Comparison of ENCODE assay signal across 10 cellular contexts in the genomic region with DNA sequence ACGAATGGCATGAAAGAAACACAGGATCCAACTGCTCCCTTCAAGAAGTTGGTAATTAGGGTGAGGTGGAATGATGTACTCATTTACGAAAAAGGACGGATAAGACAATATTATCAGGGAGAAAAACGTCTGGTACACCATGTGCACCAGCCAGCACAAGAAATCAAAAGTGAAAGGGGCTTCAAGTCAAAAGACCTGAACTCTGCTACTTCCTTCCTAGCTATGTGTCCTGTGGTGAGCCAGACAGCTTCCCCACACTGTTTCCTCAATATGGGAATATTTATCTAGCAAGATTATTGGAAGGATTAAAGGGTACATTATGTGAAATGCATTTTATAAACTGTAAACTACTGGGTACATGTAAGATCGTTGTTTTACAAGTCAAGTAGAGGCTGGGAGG. TPM values are rescaled to one million over a fixed set of nuclear protein-coding genes. Genes with fewer than 3 reads are reported as not detected.
DNase-seq lines count a peak whose midpoint lies in the region; ATAC-seq and TF ChIP-seq lines count a peak whose summit lies in the region.
"Had no signal": no experiment of that assay in that cellular context is flagged by ENCODE, and none has a peak within 500 bp of the region (broad histone marks: within the 10 kb centered on the region; RNA-seq: fewer than 3 reads in every experiment).

No MANE protein-coding gene starts in this region.

- peaks cover 7% of the 10 kb centered on the region for H3K9me1 ChIP-seq in IMR-90 (ENCODE audit: insufficient read depth, low read length)

- peak overlapping the region; percentile 77 for H4K5ac ChIP-seq in IMR-90 (ENCODE audit: low read depth, low read length)

- in situ Hi-C loops in IMR-90 (cut with MboI; ENCODE audit: low sequenced_read_pairs), result no loop called here

- peak overlapping the region; percentile 64 for H3K27ac ChIP-seq in CD4-positive, alpha-beta memory T cell (ENCODE audit: low read depth, low read length)
- H3K27ac ChIP-seq in IMR-90 (ENCODE audit: insufficient read depth, low read length), result no peak overlapping the region
- no peak overlapping the region for H3K27ac ChIP-seq in OCI-LY7 (ENCODE audit: low read depth, low read length, poor library complexity, severe bottlenecking)

- TF ChIP-seq CTCF in IMR-90 (conservative IDR thresholded peaks at IDR 0.05; ENCODE audit: low read depth, low read length) (no peak), fibroblast of villous mesenchyme (IDR thresholded peaks at IDR 0.05; ENCODE audit: insufficient read depth, low read depth, low read length) (no peak), OCI-LY7 (conservative IDR thresholded peaks at IDR 0.05; ENCODE audit: low read length) (no peak)

- H3K9ac ChIP-seq in IMR-90 (ENCODE audit: low read depth, low read length), result no peak overlapping the region

- BruUV-seq in IMR-90 (replicated peaks; lab: Mats Ljungman, UMichigan) (no TSS peak), OCI-LY7 (replicated peaks; lab: Mats Ljungman, UMichigan) (no TSS peak)

- H2BK5ac ChIP-seq in IMR-90 (ENCODE audit: low read depth, low read length, poor library complexity, severe bottlenecking), result no peak overlapping the region

- peaks cover 21 to 32% of the 10 kb centered on the region in 2 experiments for H3K79me1 ChIP-seq in IMR-90 (ENCODE audit: low read depth in 1 of 2, low read length in 2 of 2)

- WGBS in IMR-90 (ENCODE audit: extremely low coverage in 2 of 2, insufficient read length in 1 of 2), 2 experiments, result no CpG with 5 or more reads among the region's 5 CpGs

- H3K4me1 ChIP-seq in CD4-positive, alpha-beta memory T cell (ENCODE audit: insufficient read depth, low read length), result peaks cover 66% of the 10 kb centered on the region
- H3K4me1 ChIP-seq in IMR-90 (ENCODE audit: control insufficient read depth, insufficient read depth, low read length) (peaks cover 25% of the 10 kb centered on the region), OCI-LY7 (ENCODE audit: insufficient read depth, low read length, poor library complexity, severe bottlenecking) (no peaks in the 10 kb centered on the region)

- peak overlapping the region; percentile 20; the same call in 1 of the 2 replicates for H2BK120ac ChIP-seq in IMR-90 (ENCODE audit: low read depth, low read length)

- intact Hi-C loops in CD4-positive, alpha-beta memory T cell (cut with micrococcal nuclease), result loop anchor here (1.0 to 5.0 kb wide), 3 partner anchors 12 to 38 kb away; no protein-coding TSS in a partner anchor
- intact Hi-C loops in IMR-90 (cut with micrococcal nuclease), result loop anchor here (5.0 kb wide), 1 partner anchor 33 kb away; no protein-coding TSS in a partner anchor
- intact Hi-C loops in OCI-LY7 (cut with micrococcal nuclease; ENCODE audit: unreplicated experiment), result no loop called here

- no peak overlapping the region for H2AFZ ChIP-seq in IMR-90 (replicated peaks; ENCODE audit: low read length, poor library complexity)
- H2AFZ ChIP-seq in OCI-LY7 (ENCODE audit: low read length), result no peak overlapping the region

- no peaks in the 10 kb centered on the region for H3K9me3 ChIP-seq in CD4-positive, alpha-beta memory T cell (ENCODE audit: control insufficient read depth in 1 of 2, low read length in 2 of 2)
- no peaks in the 10 kb centered on the region for H3K9me3 ChIP-seq in IMR-90 (ENCODE audit: control insufficient read depth, insufficient read depth, low read length)
- H3K9me3 ChIP-seq in OCI-LY7 (ENCODE audit: low read length), result no peaks in the 10 kb centered on the region

- CTCF ChIA-PET in CD4-positive, alpha-beta memory T cell (lab: Charles Lee; ENCODE audit: partially characterized antibody), result interaction anchor here (0.6 to 1.0 kb wide), 2 partner anchors 26 to 37 kb away, joined by 3 read pairs; no protein-coding TSS in a partner anchor
- CTCF ChIA-PET in IMR-90 (lab: Yijun Ruan, JAX), result interaction anchor here (1.4 kb wide), 1 partner anchor 12 kb away, joined by 4 read pairs; no protein-coding TSS in a partner anchor
- CTCF ChIA-PET in OCI-LY7 (lab: Charles Lee; ENCODE audit: unreplicated experiment), result no interaction called here

- no peak overlapping the region for H3K23ac ChIP-seq in IMR-90 (ENCODE audit: low read depth, low read length)

- no peak overlapping the region; the same call in 1 of the 2 replicates for H3K4me2 ChIP-seq in IMR-90 (ENCODE audit: low read depth, low read length)
- H3K4me2 ChIP-seq in OCI-LY7 (ENCODE audit: low read length), result no peak overlapping the region

- peak overlapping the region; percentile 80 to 97 (median 93) for H3K27ac Mint-ChIP-seq in CD4-positive, alpha-beta memory T cell

- no peak overlapping the region for H2AK9ac ChIP-seq in IMR-90 (replicated peaks; ENCODE audit: low read depth, low read length, poor library complexity)

- H4K91ac ChIP-seq in IMR-90 (ENCODE audit: insufficient read depth, low read depth, low read length), result no peak overlapping the region

- peaks cover 52 to 78% (median 66%) of the 10 kb centered on the region in 4 donors for H3K4me1 Mint-ChIP-seq in CD4-positive, alpha-beta memory T cell

- H3K27me3 Mint-ChIP-seq in CD4-positive, alpha-beta memory T cell, result no peaks in the 10 kb centered on the region

- H2AK5ac ChIP-seq in IMR-90 (ENCODE audit: low read depth, low read length), result no peak overlapping the region

- H3K79me2 ChIP-seq in OCI-LY7 (ENCODE audit: insufficient read depth, low read depth, low read length), result no peaks in the 10 kb centered on the region

- H3K14ac ChIP-seq in IMR-90 (replicated peaks; ENCODE audit: low read depth, low read length), result 0 out of 2 replicates have a peak overlapping the region, but pooled peaks have one; percentile 12

- H4K8ac ChIP-seq in IMR-90 (ENCODE audit: low read depth in 2 of 2, low read length in 2 of 2), result 0 out of 4 replicates have a peak overlapping the region, but pooled peaks of 1 of the 2 experiments have one; percentile 35

- POLR2A ChIA-PET in CD4-positive, alpha-beta memory T cell (lab: Charles Lee; ENCODE audit: partially characterized antibody), result interaction anchor here (0.8 to 6.9 kb wide), 4 partner anchors 12 to 59 kb away, joined by 3 to 47 read pairs (median 4); a partner anchor contains a TSS
- POLR2A ChIA-PET in IMR-90 (lab: Charles Lee; ENCODE audit: unreplicated experiment) (no interaction called here), OCI-LY7 (lab: Charles Lee) (no interaction called here)

- peak overlapping the region; percentile 8 to 32 for H3K4me3 ChIP-seq in CD4-positive, alpha-beta memory T cell (ENCODE audit: low read length in 2 of 2)
- H3K4me3 ChIP-seq in IMR-90 (ENCODE audit: insufficient read depth, low read depth, low read length) (no peak overlapping the region), fibroblast of villous mesenchyme (ENCODE audit: low read depth, low read length) (no peak overlapping the region), OCI-LY7 (ENCODE audit: low read depth, low read length, poor library complexity, severe bottlenecking) (no peak overlapping the region)

- peak; percentile 57 for ATAC-seq in GM19035 (IDR thresholded peaks at IDR 0.05; ENCODE audit: unreplicated experiment)
- ATAC-seq in IMR-90 (ENCODE audit: low read depth), result no peak

- dilution Hi-C loops in IMR-90 (cut with HindIII; ENCODE audit: low sequenced_read_pairs, unreplicated experiment), result no loop called here

- peaks cover 8 to 13% of the 10 kb centered on the region in 2 donors for H3K36me3 Mint-ChIP-seq in CD4-positive, alpha-beta memory T cell

- no peak overlapping the region for H3K56ac ChIP-seq in IMR-90 (ENCODE audit: extremely low read depth, insufficient read depth, low read length)

- H2BK15ac ChIP-seq in IMR-90 (ENCODE audit: low read depth, low read length), result 0 out of 3 replicates have a peak overlapping the region, but pooled peaks have one; percentile 30

- DNase-seq in CD4-positive, alpha-beta memory T cell, result peak in 3 of 5 donors; percentile 24 to 30 (median 26)
- DNase-seq in IMR-90 (no peak), fibroblast of villous mesenchyme (ENCODE audit: low read depth) (peak; percentile 65), SW480 (ENCODE audit: low spot score) (no peak), NCI-H524 treated with DMSO at 0.1 percent for 48 hours (lab: John Stamatoyannopoulos, UW) (no peak), OCI-LY7 (ENCODE audit: low spot score) (no peak), NCI-H2227 treated with DMSO at 0.1 percent for 48 hours (lab: John Stamatoyannopoulos, UW) (no peak)
- DNase-seq: mesendoderm, NCI-H2171 had no signal

- TF ChIP-seq RAD21 in IMR-90 (IDR thresholded peaks at IDR 0.05; ENCODE audit: low read length), result no peak

- no peaks in the 10 kb centered on the region for H3K27me3 ChIP-seq in CD4-positive, alpha-beta memory T cell (ENCODE audit: insufficient read depth, low read length)
- H3K27me3 ChIP-seq in IMR-90 (ENCODE audit: control insufficient read depth, insufficient read depth, low read length), result no peaks in the 10 kb centered on the region

- H4K20me1 ChIP-seq in IMR-90 (ENCODE audit: insufficient read depth, low read length) (no peaks in the 10 kb centered on the region), OCI-LY7 (ENCODE audit: insufficient read depth, low read length) (no peaks in the 10 kb centered on the region)

- no peaks in the 10 kb centered on the region for H3K36me3 ChIP-seq in CD4-positive, alpha-beta memory T cell (ENCODE audit: insufficient read depth, low read length)
- no peaks in the 10 kb centered on the region for H3K36me3 ChIP-seq in IMR-90 (ENCODE audit: control insufficient read depth, insufficient read depth, low read length)
- H3K36me3 ChIP-seq in OCI-LY7 (ENCODE audit: insufficient read depth, low read length), result no peaks in the 10 kb centered on the region

- no peak for TF ChIP-seq POLR2A in IMR-90 (IDR thresholded peaks at IDR 0.05; ENCODE audit: low read depth, low read length)

- H3K18ac ChIP-seq in IMR-90 (ENCODE audit: low read depth, low read length), result peak overlapping the region; percentile 30; the same call in 1 of the 2 replicates

- H3K9me2 ChIP-seq in OCI-LY7 (ENCODE audit: insufficient read depth, low read length), result no peaks in the 10 kb centered on the region

- no peak overlapping the region for H3K4ac ChIP-seq in IMR-90 (ENCODE audit: low read depth, low read length)

- H3K4me3 Mint-ChIP-seq in CD4-positive, alpha-beta memory T cell, result peak overlapping the region; percentile 80 to 93 (median 83)

- no peaks in the 10 kb centered on the region for H3K9me3 Mint-ChIP-seq in CD4-positive, alpha-beta memory T cell

- no peak overlapping the region; the same call in 1 of the 2 replicates for H2BK20ac ChIP-seq in IMR-90 (ENCODE audit: low read depth, low read length)

RNA-seq across cellular contexts. Expression of a gene that starts 33.9 kb away (rescaled TPM):
- 10 to 100 TPM; 44.6 to 52.5 TPM for total RNA-seq in CD4-positive, alpha-beta memory T cell
- 10 to 100 TPM; 52.1 to 55.7 TPM for polyA plus RNA-seq in CD4-positive, alpha-beta memory T cell
- total RNA-seq in IMR-90 (2012; rRNA removed), result 4.8 and 8.6 TPM in 2 replicates
- 12.1 and 13.7 TPM in 2 replicates for polyA plus RNA-seq in IMR-90 (2012; rRNA removed)
- polyA plus RNA-seq in IMR-90 (2012; cell fraction: cytosol; rRNA removed), result 2.6 and 9.4 TPM in 2 replicates
- polyA plus RNA-seq in IMR-90 (2012; cell fraction: nucleus; rRNA removed; ENCODE audit: low replicate concordance), result 1.7 and 10.6 TPM in 2 replicates
- total RNA-seq in fibroblast of villous mesenchyme, result 7.8 and 8.4 TPM in 2 replicates
- total RNA-seq in OCI-LY7 (2014; rRNA removed; shearing (Covaris generic)), result 4.5 and 6.0 TPM in 2 replicates
- 21.7 and 22.4 TPM in 2 replicates for total RNA-seq in OCI-LY7 (2022)

RNA-seq across cellular contexts. Expression of a gene that starts 59.0 kb away (rescaled TPM):
- 100 to 1,000 TPM; 103 to 107 TPM for total RNA-seq in CD4-positive, alpha-beta memory T cell
- 100 to 1,000 TPM in 1 of 2 donors, 10 to 100 TPM in 1; 82.6 to 153 TPM for polyA plus RNA-seq in CD4-positive, alpha-beta memory T cell
- total RNA-seq in IMR-90 (2012; rRNA removed) (36.7 and 89.2 TPM in 2 replicates), fibroblast of villous mesenchyme (82.1 and 84.2 TPM in 2 replicates), OCI-LY7 (2022) (145 and 163 TPM in 2 replicates)
- 25.6 and 36.5 TPM in 2 replicates for polyA plus RNA-seq in IMR-90 (2012; rRNA removed)
- polyA plus RNA-seq in IMR-90 (2012; cell fraction: cytosol; rRNA removed), result 3.2 and 5.1 TPM in 2 replicates
- 0.64 and 10.2 TPM in 2 replicates for polyA plus RNA-seq in IMR-90 (2012; cell fraction: nucleus; rRNA removed; ENCODE audit: low replicate concordance)
- 117 and 118 TPM in 2 replicates for total RNA-seq in OCI-LY7 (2014; rRNA removed; shearing (Covaris generic))

Comparison
In these comparisons a context has a peak if more than half of its experiments do, and no peak if none do; other contexts are left out.
1. DNase-seq: peak in CD4-positive, alpha-beta memory T cell (3 of 5) and fibroblast of villous mesenchyme (single experiment); none in IMR-90 (single experiment), SW480 (single experiment), NCI-H524 treated with DMSO at 0.1 percent for 48 hours (single experiment), OCI-LY7 (single experiment) and NCI-H2227 treated with DMSO at 0.1 percent for 48 hours (single experiment).
2. H3K4me3 ChIP-seq: peak in CD4-positive, alpha-beta memory T cell (2 of 2); none in IMR-90 (single experiment), fibroblast of villous mesenchyme (single experiment) and OCI-LY7 (single experiment).